In genomic region chr1:196594700-196595099, GRCh38 we compare ENCODE assay signal across 21 cellular contexts. TPM values are rescaled to one million over a fixed set of nuclear protein-coding genes. Genes with fewer than 3 reads are reported as not detected.
A peak's percentile ranks its signal among the peaks of the same experiment; 100 is the strongest.
DNase-seq lines count a peak whose midpoint lies in the region; ATAC-seq, FAIRE-seq and TF ChIP-seq lines count a peak whose summit lies in the region.
"Had no signal": no experiment of that assay in that cellular context is flagged by ENCODE, and none has a peak within 500 bp of the region (broad histone marks: within the 10 kb centered on the region; RNA-seq: fewer than 3 reads in every experiment).

No MANE protein-coding gene starts in this region.

- H3K18ac ChIP-seq in H9 (ENCODE audit: insufficient read length, low read depth, low read length) = no peak overlapping the region

- DNase-seq in SK-N-SH = no peak
- DNase-seq in D721Med (ENCODE audit: insufficient read length, low spot score) = no peak
- DNase-seq in NCI-H69 (lab: John Stamatoyannopoulos, UW) = peak; percentile 73
- DNase-seq in glutamatergic neuron = no peak
- no peak for DNase-seq in stimulated activated CD4-positive, alpha-beta T cell treated with anti-CD3 and anti-CD28 coated beads, Interleukin-4, amount 100 ng/mL, for 4 hours
- no peak for DNase-seq in cortex of kidney (lab: John Stamatoyannopoulos, UW)
- no peak for DNase-seq in H9
- DNase-seq: 8988T; C1 segment of cervical spinal cord; Caco-2; CD4-positive, alpha-beta memory T cell; DMS 273 treated with DMSO at 0.1 percent for 48 hours; DMS79; EL; GDM1; GM23248; HFFc6 had no signal

- peak; percentile 89 for FAIRE-seq in D721Med (lab: Jason Lieb, UNC)
- FAIRE-seq: GM12878, GM19239 had no signal

- no peaks in the 10 kb centered on the region for H3F3A ChIP-seq in SK-N-SH (replicated peaks; ENCODE audit: insufficient read depth)

- no peaks in the 10 kb centered on the region for H3K23me2 ChIP-seq in H9 (ENCODE audit: insufficient read length, low read depth, low read length, poor library complexity, severe bottlenecking)

- H3K79me2 ChIP-seq in SK-N-SH (ENCODE audit: insufficient read depth) (no peaks in the 10 kb centered on the region), H9 (ENCODE audit: insufficient read depth, low read length) (peaks cover 3% of the 10 kb centered on the region; the same call in 1 of the 2 replicates)

- no peaks in the 10 kb centered on the region for H3K9me2 ChIP-seq in SK-N-SH

- H2AK5ac ChIP-seq in H9 (ENCODE audit: insufficient read length, low read length) = no peak overlapping the region

- H4K20me1 ChIP-seq in SK-N-SH (ENCODE audit: insufficient read depth) (no peaks in the 10 kb centered on the region), H9 (ENCODE audit: control insufficient read depth, insufficient read depth, insufficient read length) (no peaks in the 10 kb centered on the region)

- no peak overlapping the region for H2BK15ac ChIP-seq in H9 (ENCODE audit: low read depth, low read length)

- no peak overlapping the region for H3K4me3 ChIP-seq in SK-N-SH (ENCODE audit: low read depth in 2 of 2, low read length in 1 of 2)
- H3K4me3 ChIP-seq: GM12878, GM23248, HAP-1 had no signal

- ATAC-seq in SK-N-SH treated with all-trans-retinoic acid at 6 μM for 48 hours = no peak
- ATAC-seq: GM12878 had no signal

- TF ChIP-seq EP300 in SK-N-SH (IDR thresholded peaks at IDR 0.05; ENCODE audit: borderline replicate concordance in 1 of 2, low read depth in 1 of 2, low read length in 1 of 2) = no peak

- no peak for TF ChIP-seq CTCF in SK-N-SH (IDR thresholded peaks at IDR 0.05)
- TF ChIP-seq CTCF in D721Med (IDR thresholded peaks at IDR 0.05; ENCODE audit: insufficient read depth, missing control alignments) = no peak
- TF ChIP-seq CTCF in glutamatergic neuron (IDR thresholded peaks at IDR 0.05; ENCODE audit: partially characterized antibody, unreplicated experiment) = no peak
- TF ChIP-seq CTCF in H9 (conservative IDR thresholded peaks at IDR 0.05) = no peak

- H3K4me2 ChIP-seq in SK-N-SH (no peak overlapping the region), H9 (ENCODE audit: insufficient read depth, insufficient read length, low read length) (no peak overlapping the region)

- H3K9me3 ChIP-seq in SK-N-SH = no peaks in the 10 kb centered on the region
- no peaks in the 10 kb centered on the region for H3K9me3 ChIP-seq in H9 (ENCODE audit: control insufficient read depth, low read depth, low read length)
- H3K9me3 ChIP-seq: Caco-2, HAP-1 had no signal

- CTCF ChIA-PET in SK-N-SH (lab: Yijun Ruan, JAX) = interaction anchor here (1.0 kb wide), 1 partner anchor 14 kb away, joined by 4 read pairs; the partner anchor contains the start of gene KCNT2

- H2AFZ ChIP-seq in SK-N-SH (ENCODE audit: low read depth) = no peak overlapping the region
- H2AFZ ChIP-seq in H9 (ENCODE audit: low read length) = no peak overlapping the region
- H2AFZ ChIP-seq: GM23248 had no signal

- no peak for TF ChIP-seq RAD21 in SK-N-SH (IDR thresholded peaks at IDR 0.05; ENCODE audit: low read length)

- H3K4me1 Mint-ChIP-seq in glutamatergic neuron (ENCODE audit: low read depth, unreplicated experiment) = peaks cover 44% of the 10 kb centered on the region
- H3K4me1 Mint-ChIP-seq in H9 = peaks cover 14 to 17% of the 10 kb centered on the region in 2 experiments
- H3K4me1 Mint-ChIP-seq: CD4-positive, alpha-beta memory T cell had no signal

- no peak overlapping the region for H2BK120ac ChIP-seq in H9 (ENCODE audit: low read depth, low read length, poor library complexity, severe bottlenecking)

- peaks cover 5% of the 10 kb centered on the region for H3K9me3 Mint-ChIP-seq in glutamatergic neuron (ENCODE audit: unreplicated experiment)
- H3K9me3 Mint-ChIP-seq in H9 = no peaks in the 10 kb centered on the region; a peak in 1 of 5 replicates
- H3K9me3 Mint-ChIP-seq: CD4-positive, alpha-beta memory T cell; HFFc6 had no signal

- peak overlapping the region; percentile 12 for H3K27ac Mint-ChIP-seq in glutamatergic neuron (ENCODE audit: unreplicated experiment)
- no peak overlapping the region for H3K27ac Mint-ChIP-seq in H9
- H3K27ac Mint-ChIP-seq: HFFc6 had no signal

- no peak overlapping the region for H3K56ac ChIP-seq in H9 (ENCODE audit: insufficient read length, low read depth, low read length)

- no peaks in the 10 kb centered on the region for H3K27me3 ChIP-seq in SK-N-SH (ENCODE audit: insufficient read depth)
- no peaks in the 10 kb centered on the region for H3K27me3 ChIP-seq in H9 (ENCODE audit: insufficient read depth, low read length)

- H3K79me1 ChIP-seq in H9 (ENCODE audit: insufficient read depth, low read depth, low read length, poor library complexity, severe bottlenecking) = no peaks in the 10 kb centered on the region

- H3T11ph ChIP-seq in H9 (ENCODE audit: low read length) = no peak overlapping the region

- H4K91ac ChIP-seq in H9 (ENCODE audit: insufficient read length, low read depth, low read length) = no peak overlapping the region

- H3K4me1 ChIP-seq in SK-N-SH (ENCODE audit: control insufficient read depth in 1 of 2, insufficient read depth in 2 of 2, low read depth in 1 of 2, low read length in 1 of 2) = peaks cover 0 to 2% of the 10 kb centered on the region in 2 experiments; a peak in 2 of 4 replicates
- H3K4me1 ChIP-seq in H9 (ENCODE audit: insufficient read depth, low read length) = peaks cover 3% of the 10 kb centered on the region; the same call in 1 of the 2 replicates
- H3K4me1 ChIP-seq: Caco-2 had no signal

- no peak overlapping the region for H4K8ac ChIP-seq in H9 (replicated peaks; ENCODE audit: insufficient read length, low read depth, low read length)

- no peak overlapping the region for H2BK12ac ChIP-seq in H9 (ENCODE audit: insufficient read length, low read depth, low read length)

- no peaks in the 10 kb centered on the region for H3K27me3 Mint-ChIP-seq in glutamatergic neuron (ENCODE audit: unreplicated experiment)
- H3K27me3 Mint-ChIP-seq in H9 (ENCODE audit: low read depth) = no peaks in the 10 kb centered on the region

- H3K9ac ChIP-seq in SK-N-SH (no peak overlapping the region), H9 (ENCODE audit: extremely low read depth, insufficient read length, low read length) (no peak overlapping the region)
- H3K9ac ChIP-seq: GM23248 had no signal

- WGBS in SK-N-SH (ENCODE audit: low lambda C conversion rate) = 58% methylated on average over 2 of the region's 2 CpGs
- WGBS in H9 (ENCODE audit: extremely low coverage, insufficient read length, low lambda C conversion rate) = no CpG with 5 or more reads among the region's 2 CpGs

- H3K36me3 Mint-ChIP-seq in glutamatergic neuron (ENCODE audit: unreplicated experiment) = no peaks in the 10 kb centered on the region
- H3K36me3 Mint-ChIP-seq in H9 (ENCODE audit: insufficient read depth in 1 of 3, low read depth in 3 of 3) = peaks cover 0 to 16% (median 3%) of the 10 kb centered on the region in 3 experiments; a peak in 4 of 7 replicates
- H3K36me3 Mint-ChIP-seq: CD4-positive, alpha-beta memory T cell had no signal

- H3K27ac ChIP-seq in SK-N-SH (ENCODE audit: low read depth in 2 of 2, low read length in 1 of 2) = no peak overlapping the region
- H3K27ac ChIP-seq in H9 (ENCODE audit: insufficient read length, low read depth, low read length) = no peak overlapping the region
- H3K27ac ChIP-seq: GM23248 had no signal

- POLR2A ChIA-PET in SK-N-SH (lab: Yijun Ruan, JAX) = interaction anchor here (1.1 kb wide), 1 partner anchor 14 kb away, joined by 4 read pairs; no protein-coding TSS in a partner anchor

- no peak overlapping the region for H2BK20ac ChIP-seq in H9 (ENCODE audit: low read depth, low read length, poor library complexity, severe bottlenecking)

- H3K4ac ChIP-seq in H9 (ENCODE audit: low read depth, low read length) = no peak overlapping the region

- H3K4me3 Mint-ChIP-seq in glutamatergic neuron (ENCODE audit: unreplicated experiment) = no peak overlapping the region
- no peak overlapping the region for H3K4me3 Mint-ChIP-seq in H9
- H3K4me3 Mint-ChIP-seq: CD4-positive, alpha-beta memory T cell; HFFc6 had no signal

- no peaks in the 10 kb centered on the region for H3K36me3 ChIP-seq in SK-N-SH (replicated peaks in 1 of 2; ENCODE audit: control insufficient read depth in 1 of 2, insufficient read depth in 2 of 2, low read length in 1 of 2)
- H3K36me3 ChIP-seq: HAP-1 had no signal

- no peak overlapping the region for H2BK5ac ChIP-seq in H9 (ENCODE audit: insufficient read length, low read length)

- no peak overlapping the region for H3K23ac ChIP-seq in H9 (ENCODE audit: insufficient read length, low read depth, low read length)

- H4K5ac ChIP-seq in H9 (ENCODE audit: insufficient read length, low read depth, low read length) = no peak overlapping the region

- H3K14ac ChIP-seq in H9 (ENCODE audit: insufficient read depth, low read length) = no peak overlapping the region

TF ChIP-seq in SK-N-SH treated with all-trans-retinoic acid at 6 μM for 48 hours, 23 proteins besides CTCF, POLR2A, EP300 and RAD21:
- TF ChIP-seq ZC3H10 (CRISPR knock-in tag; IDR thresholded peaks at IDR 0.05) = 0 out of 2 replicates have a peak, but pooled peaks have one; percentile 60
- TF ChIP-seq RARB (CRISPR knock-in tag; IDR thresholded peaks at IDR 0.05) = no peak
TF ChIP-seq in SK-N-SH treated with all-trans-retinoic acid at 6 μM for 48 hours: peak in this region for 1.

TF ChIP-seq in SK-N-SH, 30 proteins besides CTCF, POLR2A, EP300 and RAD21 (continues in another document):
- TF ChIP-seq RFX5 (IDR thresholded peaks at IDR 0.05; ENCODE audit: low read length) (no peak), EZH2phosphoT487 (IDR thresholded peaks at IDR 0.05; ENCODE audit: borderline replicate concordance, low read depth) (no peak), ELF1 (IDR thresholded peaks at IDR 0.05) (no peak), POLR2AphosphoS5 (IDR thresholded peaks at IDR 0.05; ENCODE audit: low read depth, low read length) (no peak), SIN3A (IDR thresholded peaks at IDR 0.05; ENCODE audit: borderline replicate concordance, low read depth, low read length) (no peak)
- TF ChIP-seq, protein P1, sequence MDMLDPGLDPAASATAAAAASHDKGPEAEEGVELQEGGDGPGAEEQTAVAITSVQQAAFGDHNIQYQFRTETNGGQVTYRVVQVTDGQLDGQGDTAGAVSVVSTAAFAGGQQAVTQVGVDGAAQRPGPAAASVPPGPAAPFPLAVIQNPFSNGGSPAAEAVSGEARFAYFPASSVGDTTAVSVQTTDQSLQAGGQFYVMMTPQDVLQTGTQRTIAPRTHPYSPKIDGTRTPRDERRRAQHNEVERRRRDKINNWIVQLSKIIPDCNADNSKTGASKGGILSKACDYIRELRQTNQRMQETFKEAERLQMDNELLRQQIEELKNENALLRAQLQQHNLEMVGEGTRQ (IDR thresholded peaks at IDR 0.05; ENCODE audit: borderline replicate concordance, low read depth, low read length) = no peak

RNA-seq across cellular contexts. Expression of gene KCNT2, which starts 13.5 kb away (rescaled TPM):
- polyA plus RNA-seq in SK-N-SH (2012; rRNA removed) = 0.56 and 0.99 TPM in 2 replicates
- polyA plus RNA-seq in SK-N-SH (2012; cell fraction: cytosol; rRNA removed) = 0.77 and 0.85 TPM in 2 replicates
- 0.93 and 1.9 TPM in 2 replicates for polyA plus RNA-seq in SK-N-SH (2012; cell fraction: nucleus; rRNA removed)
- total RNA-seq in glutamatergic neuron (ENCODE audit: unreplicated experiment) (126 TPM), H9 (2021) (8.4 and 9.1 TPM in 2 replicates)
- total RNA-seq: Caco-2; CD4-positive, alpha-beta memory T cell; GM12878 had no signal
- polyA plus RNA-seq: CD4-positive, alpha-beta memory T cell; GM12878 had no signal

RNA-seq across cellular contexts. Expression of gene CFH, which starts 57.1 kb away (rescaled TPM):
- polyA plus RNA-seq in SK-N-SH (2012; rRNA removed) = 2.9 and 4.9 TPM in 2 replicates
- 5.3 and 5.9 TPM in 2 replicates for polyA plus RNA-seq in SK-N-SH (2012; cell fraction: cytosol; rRNA removed)
- polyA plus RNA-seq in SK-N-SH (2012; cell fraction: nucleus; rRNA removed) = 3.0 and 6.4 TPM in 2 replicates
- not detected for total RNA-seq in glutamatergic neuron (ENCODE audit: unreplicated experiment)
- not detected in 2 replicates for total RNA-seq in H9 (2021)
- total RNA-seq: Caco-2 had no signal
- polyA plus RNA-seq: GM12878 had no signal

Comparison
In these comparisons a context has a peak if more than half of its experiments do, and no peak if none do; other contexts are left out.
1. RNA of gene KCNT2, which starts 13.5 kb away (total RNA-seq): 126 TPM in glutamatergic neuron (single experiment); 8.4 to 9.1 TPM in H9; every median in the first group is over 10 times any median in the second.